In the genomic region with DNA sequence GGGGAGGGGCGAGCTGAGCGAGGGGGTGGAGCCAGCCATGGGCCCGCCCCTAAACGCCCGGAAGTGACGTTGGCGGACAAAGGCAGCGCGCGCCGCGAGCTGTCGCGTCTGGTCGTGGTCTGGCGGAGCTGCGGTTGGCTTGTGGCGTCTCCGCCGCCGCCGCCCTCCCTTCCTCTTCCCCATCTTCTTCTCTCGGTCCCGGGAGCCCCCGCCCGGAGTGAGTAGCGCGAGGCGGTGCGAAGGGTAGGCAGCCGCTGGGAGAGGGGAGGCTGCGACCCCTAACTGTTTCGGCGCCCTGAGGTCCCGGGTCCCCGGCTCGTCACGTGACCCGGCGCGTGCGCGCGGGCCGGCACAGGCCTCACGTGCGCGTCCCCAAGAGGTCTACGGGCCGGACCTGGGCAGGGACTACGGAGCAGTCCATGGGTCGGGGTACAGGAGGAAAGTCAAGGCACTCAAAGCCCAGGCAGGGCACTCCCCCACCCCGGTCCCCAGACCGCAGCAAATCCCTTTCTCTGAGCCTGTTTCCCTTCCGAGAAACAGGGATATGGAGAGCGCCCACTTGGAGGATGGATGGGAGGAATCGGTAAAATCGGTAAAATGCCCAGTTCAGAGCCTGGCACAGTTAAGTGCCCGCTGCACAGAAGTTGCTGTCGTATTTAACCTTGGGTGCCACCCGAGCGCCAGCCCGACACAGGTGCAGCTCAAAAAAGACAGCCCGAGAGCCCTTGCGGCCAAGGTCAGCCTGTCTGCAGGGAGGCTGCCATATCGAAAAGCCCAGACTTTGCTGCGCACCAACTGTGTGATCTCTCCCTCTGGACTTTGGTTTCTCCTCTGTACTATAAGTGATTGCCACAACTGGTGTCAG, we compare ENCODE assay signal across 8 cellular contexts. TPM values are rescaled to one million over a fixed set of nuclear protein-coding genes. Genes with fewer than 3 reads are reported as not detected.
DNase-seq lines count a peak whose midpoint lies in the region; ATAC-seq and TF ChIP-seq lines count a peak whose summit lies in the region.

A gene with protein sequence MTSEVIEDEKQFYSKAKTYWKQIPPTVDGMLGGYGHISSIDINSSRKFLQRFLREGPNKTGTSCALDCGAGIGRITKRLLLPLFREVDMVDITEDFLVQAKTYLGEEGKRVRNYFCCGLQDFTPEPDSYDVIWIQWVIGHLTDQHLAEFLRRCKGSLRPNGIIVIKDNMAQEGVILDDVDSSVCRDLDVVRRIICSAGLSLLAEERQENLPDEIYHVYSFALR (plus strand): TSS at position 85 of the 865 bp plus-strand sequence. CDS start 6,541 bp downstream, outside the sequence.

- H3K9ac ChIP-seq in HUES64 (ENCODE audit: low read depth, low read length): peak within 1 kb of the TSS; percentile 96

- peak within 1 kb of the TSS; percentile 85 for H3K4me2 ChIP-seq in PC-9

- peaks cover 9% of the 10 kb centered on the region for H3K27me3 ChIP-seq in HUES64 (ENCODE audit: insufficient read depth, low read length)
- no peaks in the 10 kb centered on the region for H3K27me3 ChIP-seq in PC-9 (ENCODE audit: insufficient read depth, low read depth)
- peaks cover under 1% of the 10 kb centered on the region for H3K27me3 ChIP-seq in muscle layer of duodenum (ENCODE audit: low read depth, low read length)

- no peaks in the 10 kb centered on the region for H3K9me3 ChIP-seq in HUES64 (ENCODE audit: insufficient read depth, low read depth, low read length)
- H3K9me3 ChIP-seq in PC-9 (ENCODE audit: insufficient read depth, low read depth): no peaks in the 10 kb centered on the region
- no peaks in the 10 kb centered on the region for H3K9me3 ChIP-seq in muscle layer of duodenum (ENCODE audit: control insufficient read depth in 1 of 2, low read length in 2 of 2)

- ATAC-seq in GM21423 (IDR thresholded peaks at IDR 0.05; ENCODE audit: unreplicated experiment) (peak; percentile 78), esophagus mucosa (peak; percentile 90)

- TF ChIP-seq CTCF in PC-9 (conservative IDR thresholded peaks at IDR 0.05): no peak

- CTCF ChIA-PET in PC-9 (lab: Charles Lee): interaction anchor here (0.6 to 2.2 kb wide), 6 partner anchors 113 to 736 kb away, joined by 3 to 9 read pairs (median 4); no protein-coding TSS in a partner anchor

- peaks cover 23% of the 10 kb centered on the region for H3F3A ChIP-seq in PC-9 (ENCODE audit: insufficient read depth, low read depth)

- H4K20me1 ChIP-seq in PC-9 (ENCODE audit: insufficient read depth): peaks cover 50% of the 10 kb centered on the region

- H3K36me3 ChIP-seq in HUES64 (ENCODE audit: insufficient read depth, low read length) (peaks cover 19% of the 10 kb centered on the region), PC-9 (ENCODE audit: low read depth) (no peaks in the 10 kb centered on the region; the same call in 1 of the 2 replicates), muscle layer of duodenum (ENCODE audit: control insufficient read depth in 1 of 2, insufficient read depth in 2 of 2, low read length in 2 of 2) (no peaks in the 10 kb centered on the region)

- H3K79me2 ChIP-seq in PC-9 (ENCODE audit: low read depth): peaks cover 54% of the 10 kb centered on the region

- no peaks in the 10 kb centered on the region for H3K9me3 Mint-ChIP-seq in activated T-cell treated with anti-CD3 and anti-CD28 coated beads, Interleukin-2, amount 50 U/mL, for 24 hours

- H3K4me1 Mint-ChIP-seq in activated T-cell treated with anti-CD3 and anti-CD28 coated beads, Interleukin-2, amount 50 U/mL, for 24 hours (ENCODE audit: low read depth): peaks cover 64% of the 10 kb centered on the region

- BruUV-seq in PC-9 (replicated peaks; lab: Mats Ljungman, UMichigan): no TSS peak

- H3K27ac ChIP-seq in HUES64 (ENCODE audit: low read depth, low read length) (peak within 1 kb of the TSS; percentile 94), PC-9 (peak within 1 kb of the TSS; percentile 33; the same call in 1 of the 2 replicates), muscle layer of duodenum (ENCODE audit: low read length) (peak within 1 kb of the TSS; percentile 95)

- peaks cover 54% of the 10 kb centered on the region for H3K36me3 Mint-ChIP-seq in activated T-cell treated with anti-CD3 and anti-CD28 coated beads, Interleukin-2, amount 50 U/mL, for 24 hours (ENCODE audit: low read depth)

- H3K4me3 ChIP-seq in HUES64 (ENCODE audit: low read length): peak within 1 kb of the TSS; percentile 89
- peak within 1 kb of the TSS; percentile 99 for H3K4me3 ChIP-seq in PC-9
- H3K4me3 ChIP-seq in muscle layer of duodenum (ENCODE audit: low read depth in 1 of 2, low read length in 2 of 2): peak within 1 kb of the TSS; percentile 90 to 95

- H3K27me3 Mint-ChIP-seq in activated T-cell treated with anti-CD3 and anti-CD28 coated beads, Interleukin-2, amount 50 U/mL, for 24 hours: peaks cover 8% of the 10 kb centered on the region

- H3K4me1 ChIP-seq in HUES64 (ENCODE audit: insufficient read depth, low read length): peaks cover 13% of the 10 kb centered on the region
- H3K4me1 ChIP-seq in PC-9 (replicated peaks; ENCODE audit: insufficient read depth): peaks cover 32% of the 10 kb centered on the region
- peaks cover 17 to 51% of the 10 kb centered on the region in 2 donors for H3K4me1 ChIP-seq in muscle layer of duodenum (ENCODE audit: control insufficient read depth in 1 of 2, insufficient read depth in 2 of 2, low read length in 2 of 2)

- peak within 1 kb of the TSS; percentile 91 for H3K27ac Mint-ChIP-seq in activated T-cell treated with anti-CD3 and anti-CD28 coated beads, Interleukin-2, amount 50 U/mL, for 24 hours

- DNase-seq in DMS 273 (lab: John Stamatoyannopoulos, UW; ENCODE audit: unreplicated experiment): peak; percentile 88
- DNase-seq in PC-9: peak; percentile 53 to 85
- peak; percentile 97 for DNase-seq in activated T-cell treated with anti-CD3 and anti-CD28 coated beads, Interleukin-2, amount 50 U/mL, for 24 hours
- DNase-seq in stimulated activated CD8-positive, alpha-beta memory T cell treated with anti-CD3 and anti-CD28 coated beads, Interleukin-7, amount 100 ng/mL, for 4 hours (ENCODE audit: low read depth in 2 of 2): peak; percentile 83

- POLR2A ChIA-PET in PC-9 (lab: Charles Lee; ENCODE audit: unreplicated experiment): interaction anchor here (0.5 to 1.0 kb wide), 7 partner anchors 151 to 1327 kb away, joined by 3 to 11 read pairs (median 6); no protein-coding TSS in a partner anchor

- under 1% methylated on average over 67 of the region's 67 CpGs for WGBS in HUES64

- peak within 1 kb of the TSS; percentile 84 for H3K4me3 Mint-ChIP-seq in activated T-cell treated with anti-CD3 and anti-CD28 coated beads, Interleukin-2, amount 50 U/mL, for 24 hours

- H2AFZ ChIP-seq in PC-9: peak within 1 kb of the TSS; percentile 85

- H3K9me2 ChIP-seq in PC-9 (ENCODE audit: insufficient read depth): no peaks in the 10 kb centered on the region

- intact Hi-C loops in PC-9 (cut with micrococcal nuclease; ENCODE audit: unreplicated experiment): no loop called here

RNA-seq across cellular contexts. Expression of the gene that starts here (rescaled TPM):
- 45.2 TPM for polyA plus RNA-seq in HUES64 (2013, experiment 1 of 2)
- 33.6 TPM for polyA plus RNA-seq in HUES64 (2013, experiment 2 of 2)
- 52.5 and 53.1 TPM in 2 replicates for total RNA-seq in PC-9 (2021)
- 18.8 TPM for total RNA-seq in esophagus mucosa

Comparison
In these comparisons a context has a peak if more than half of its experiments do, and no peak if none do; other contexts are left out.
1. Peak in every context shown above with its lines: DNase-seq, ATAC-seq, H3K4me3 ChIP-seq and H3K27ac ChIP-seq.
2. H3K27ac ChIP-seq: peak in every context shown above with its lines; median percentile 95 in muscle layer of duodenum; 94 in HUES64; 33 in PC-9.